1 cellular context compared by ENCODE assay signal in genomic region chr7:151068069-151068773, GRCh38.
TF ChIP-seq lines count a peak whose summit lies in the region.

No MANE protein-coding gene starts in this region.

TF ChIP-seq in SK-N-SH, 30 proteins besides CTCF, POLR2A, EP300 and RAD21:
- TF ChIP-seq TEAD4 (IDR thresholded peaks at IDR 0.05; ENCODE audit: borderline replicate concordance, insufficient read depth) (0 out of 2 replicates have a peak, but pooled peaks have one; percentile 25), POLR2AphosphoS5 (IDR thresholded peaks at IDR 0.05; ENCODE audit: low read depth, low read length) (no peak), RCOR1 (IDR thresholded peaks at IDR 0.05; ENCODE audit: low read length) (no peak)
